25 cellular contexts compared by ENCODE assay signal in the genomic region with DNA sequence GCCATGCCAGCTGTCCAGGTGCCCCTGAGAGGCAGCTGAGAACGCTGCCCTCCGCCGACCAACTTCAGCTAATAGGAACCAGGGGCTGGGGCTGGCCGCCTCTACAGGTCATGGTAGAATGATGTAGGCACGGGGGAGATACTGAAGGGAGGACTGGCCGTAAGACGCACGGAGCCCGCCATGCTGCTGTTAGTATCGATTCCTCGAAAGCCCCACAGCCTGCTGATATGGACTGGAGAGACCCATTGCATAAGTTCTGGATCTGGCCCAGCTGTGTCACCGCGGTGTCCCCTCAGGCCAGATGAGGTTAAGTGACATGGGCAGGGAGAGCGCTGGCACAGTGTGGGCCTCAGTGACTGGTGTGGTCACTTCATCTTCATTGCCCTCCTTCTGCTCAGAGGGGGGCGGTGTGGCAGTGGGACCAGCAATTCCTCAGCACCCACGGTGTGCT.
"Had no signal": no experiment of that assay in that cellular context is flagged by ENCODE, and none has a peak within 500 bp of the region (broad histone marks: within the 10 kb centered on the region; RNA-seq: fewer than 3 reads in every experiment).

No MANE protein-coding gene starts in this region.

- DNase-seq: activated CD4-positive, alpha-beta T cell treated with anti-CD3 and anti-CD28 coated beads, Interleukin-2, amount 10 ng/mL, durations not matched to agents 7 days and 5 days; activated CD4-positive, CD25-positive, alpha-beta regulatory T cell treated with anti-CD3 and anti-CD28 coated beads, Interleukin-2, amount 50 U/mL, for 72 hours; activated CD8-positive, alpha-beta memory T cell treated with anti-CD3 and anti-CD28 coated beads, Interleukin-2, amount 10 ng/mL, durations not matched to agents 7 days and 5 days; activated CD8-positive, alpha-beta T cell treated with anti-CD3 and anti-CD28 coated beads for 36 hours; activated gamma-delta T cell; activated naive CD4-positive, alpha-beta T cell treated with anti-CD3 and anti-CD28 coated beads, Interleukin-2, amount 50 U/mL, for 16 hours; activated naive CD8-positive, alpha-beta T cell treated with anti-CD3 and anti-CD28 coated beads, Interleukin-2, amount 50 U/mL, for 24 hours; body of pancreas; caudate nucleus; dermis blood vessel endothelial cell; effector memory CD4-positive, alpha-beta T cell; foreskin keratinocyte; hippocampal formation; ovary; stimulated activated CD4-positive, alpha-beta T cell treated with anti-CD3 and anti-CD28 coated beads, Interleukin-2, amount 100 ng/mL, for 48 hours; stimulated activated CD8-positive, alpha-beta memory T cell treated with anti-CD3 and anti-CD28 coated beads, Interleukin-4, amount 100 ng/mL, for 48 hours; stimulated activated naive B cell treated with anti-CD40 and anti-IgM and Interleukin-4, amounts not matched to agents 10 μg/mL and 1 μg/mL and 100 μg/mL, for 72 hours; T-helper 1 cell; WERI-Rb-1 had no signal

- H3K36me3 ChIP-seq: ovary, thoracic aorta, upper lobe of left lung, WERI-Rb-1 had no signal

- ATAC-seq: activated CD8-positive, alpha-beta memory T cell treated with anti-CD3 and anti-CD28 coated beads, Interleukin-2, amount 10 ng/mL, durations not matched to agents 7 days and 5 days; activated CD8-positive, alpha-beta T cell treated with anti-CD3 and anti-CD28 coated beads for 36 hours; activated naive CD8-positive, alpha-beta T cell treated with anti-CD3 and anti-CD28 coated beads, Interleukin-2, amount 50 U/mL, for 24 hours; body of pancreas; naive thymus-derived CD8-positive, alpha-beta T cell; sciatic nerve; stimulated activated naive B cell treated with anti-CD40 and anti-IgM and Interleukin-4, amounts not matched to agents 10 μg/mL and 1 μg/mL and 100 μg/mL, for 72 hours had no signal

- H3K4me1 ChIP-seq: body of pancreas, foreskin keratinocyte, upper lobe of left lung had no signal

- H3K4me3 ChIP-seq: body of pancreas, lung, ovary, smooth muscle cell, thoracic aorta, upper lobe of left lung had no signal

- H3K27me3 ChIP-seq: body of pancreas, ovary, upper lobe of left lung had no signal

- H3K27ac ChIP-seq: body of pancreas, foreskin keratinocyte, ovary, thoracic aorta, upper lobe of left lung, WERI-Rb-1 had no signal

- H3K9me3 ChIP-seq: body of pancreas, ovary, thoracic aorta, upper lobe of left lung had no signal
